In the genomic region with DNA sequence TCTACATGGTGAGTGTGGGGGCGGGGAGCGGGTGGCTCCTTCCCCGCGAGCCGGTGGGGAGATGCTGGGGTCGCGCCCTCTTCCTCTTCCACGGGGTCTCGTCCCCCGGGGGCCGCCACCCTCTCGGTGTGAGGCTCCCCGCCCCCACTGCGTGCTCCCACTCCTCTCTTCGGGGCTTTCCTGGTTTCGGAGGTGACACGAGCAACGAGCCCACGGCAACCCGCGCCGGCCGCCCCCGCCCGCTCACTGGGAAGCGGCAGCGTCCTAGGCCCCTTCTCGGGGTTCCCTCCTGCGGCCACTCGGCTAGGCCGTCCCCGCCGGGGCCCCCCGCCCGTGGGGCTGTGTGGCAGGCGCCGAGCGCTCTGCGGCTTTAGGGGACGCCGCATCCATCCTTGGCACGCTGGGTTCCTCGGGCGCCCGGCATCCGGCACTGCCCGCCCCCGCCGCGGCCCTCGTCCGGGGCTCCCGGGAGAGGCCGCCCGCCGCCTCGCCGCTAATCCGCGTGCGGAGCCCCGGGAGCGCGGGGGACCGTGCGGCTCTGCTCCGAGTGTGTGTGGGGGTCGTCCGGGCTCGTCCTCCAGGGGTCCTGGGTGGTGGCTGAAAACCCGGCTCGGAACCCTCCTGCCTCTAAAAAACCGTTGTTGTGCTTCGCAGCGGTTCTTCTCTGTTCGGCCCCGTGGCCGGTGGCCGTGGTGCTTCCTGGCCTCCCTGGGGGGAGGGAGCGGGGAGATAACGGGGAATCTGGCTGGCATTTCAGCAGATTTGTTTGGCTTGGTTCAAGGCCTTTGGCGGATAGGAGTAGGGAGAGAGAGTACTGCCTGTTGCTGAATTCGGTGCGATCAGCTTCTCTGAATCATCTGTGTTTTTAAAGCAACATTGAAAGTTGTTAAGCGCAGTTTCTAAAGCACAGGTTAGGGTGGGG, we compare ENCODE assay signal across 8 cellular contexts. TPM values are rescaled to one million over a fixed set of nuclear protein-coding genes. Genes with fewer than 3 reads are reported as not detected.
DNase-seq lines count a peak whose midpoint lies in the region; ATAC-seq lines count a peak whose summit lies in the region.

No MANE protein-coding gene starts in this region.

- H3K27ac ChIP-seq in esophagus (ENCODE audit: low read depth in 2 of 2, low read length in 1 of 2), result peak overlapping the region; percentile 91 to 97

- H3K27me3 ChIP-seq in esophagus (ENCODE audit: control insufficient read depth in 1 of 2, insufficient read depth in 2 of 2, low read length in 2 of 2), result no peaks in the 10 kb centered on the region
- H3K27me3 ChIP-seq in mononuclear cell (ENCODE audit: insufficient read depth, low read length), result no peaks in the 10 kb centered on the region

- H3K9me3 Mint-ChIP-seq in activated T-cell treated with anti-CD3 and anti-CD28 coated beads, Interleukin-2, amount 50 U/mL, for 4 hours, result no peaks in the 10 kb centered on the region

- H3K36me3 ChIP-seq in esophagus (ENCODE audit: control insufficient read depth in 2 of 2, insufficient read depth in 2 of 2, low read length in 1 of 2), result no peaks in the 10 kb centered on the region

- H3K4me1 ChIP-seq in esophagus (ENCODE audit: control insufficient read depth in 2 of 2, insufficient read depth in 2 of 2, low read length in 1 of 2), result peaks cover 0 to 3% of the 10 kb centered on the region in 2 donors
- H3K4me1 ChIP-seq in mononuclear cell (ENCODE audit: insufficient read depth, low read length), result peaks cover 56% of the 10 kb centered on the region

- WGBS in esophagus, 2 donors, result 0 to 1% methylated on average over 82 to 85 of the region's 85 CpGs

- no peaks in the 10 kb centered on the region for H3K27me3 Mint-ChIP-seq in activated T-cell treated with anti-CD3 and anti-CD28 coated beads, Interleukin-2, amount 50 U/mL, for 4 hours (ENCODE audit: low read depth)

- peaks cover 75% of the 10 kb centered on the region for H3K4me1 Mint-ChIP-seq in activated T-cell treated with anti-CD3 and anti-CD28 coated beads, Interleukin-2, amount 50 U/mL, for 4 hours (ENCODE audit: low read depth)

- H3K9me3 ChIP-seq in esophagus (ENCODE audit: control insufficient read depth in 2 of 2, insufficient read depth in 1 of 2, low read depth in 1 of 2, low read length in 1 of 2) (no peaks in the 10 kb centered on the region), mononuclear cell (ENCODE audit: low read depth, low read length) (no peaks in the 10 kb centered on the region)

- peaks cover 4% of the 10 kb centered on the region for H3K36me3 Mint-ChIP-seq in activated T-cell treated with anti-CD3 and anti-CD28 coated beads, Interleukin-2, amount 50 U/mL, for 4 hours (ENCODE audit: insufficient read depth)

- H3K4me3 ChIP-seq in esophagus (ENCODE audit: low read depth in 1 of 2, low read length in 2 of 2), result peak overlapping the region; percentile 87 to 97
- H3K4me3 ChIP-seq in mononuclear cell (ENCODE audit: low read length), result peak overlapping the region; percentile 90

- DNase-seq in NCI-H446 (lab: John Stamatoyannopoulos, UW), result peak; percentile 8 to 28
- no peak for DNase-seq in NCI-H446 treated with DMSO at 0.1 percent for 48 hours (lab: John Stamatoyannopoulos, UW)
- peak; percentile 6 for DNase-seq in NCI-H345 treated with DMSO at 0.1 percent for 48 hours (lab: John Stamatoyannopoulos, UW; ENCODE audit: unreplicated experiment)
- DNase-seq in activated T-cell treated with anti-CD3 and anti-CD28 coated beads, Interleukin-2, amount 50 U/mL, for 4 hours, result peak; percentile 56
- DNase-seq in stimulated activated naive CD4-positive, alpha-beta T cell (lab: John Stamatoyannopoulos, UW), result peak; percentile 31 to 70 (median 62)

- peak; percentile 30 for ATAC-seq in HG02943 (IDR thresholded peaks at IDR 0.05; ENCODE audit: low read depth, unreplicated experiment)
- peak; percentile 44 to 46 for ATAC-seq in activated T-cell treated with anti-CD3 and anti-CD28 coated beads, Interleukin-2, amount 50 U/mL, for 4 hours

- peak overlapping the region; percentile 94 for H3K4me3 Mint-ChIP-seq in activated T-cell treated with anti-CD3 and anti-CD28 coated beads, Interleukin-2, amount 50 U/mL, for 4 hours

RNA-seq across cellular contexts. Expression of a gene that starts 1.0 kb away (rescaled TPM):
- 10 to 100 TPM; 26.4 to 30.8 (median 28.3) TPM for total RNA-seq in activated T-cell treated with anti-CD3 and anti-CD28 coated beads, Interleukin-2, amount 50 U/mL, for 4 hours
- polyA plus RNA-seq in esophagus, result 1 to 10 TPM; 3.9 to 4.1 TPM
- total RNA-seq in mononuclear cell, result 142 TPM
